In genomic region chr2:85594715-85595377, GRCh38 we compare ENCODE assay signal across 8 cellular contexts. TPM values are rescaled to one million over a fixed set of nuclear protein-coding genes. Genes with fewer than 3 reads are reported as not detected.
A peak's percentile ranks its signal among the peaks of the same experiment; 100 is the strongest.
DNase-seq lines count a peak whose midpoint lies in the region; ATAC-seq and TF ChIP-seq lines count a peak whose summit lies in the region.

No MANE protein-coding gene starts in this region.

- peaks cover 4% of the 10 kb centered on the region for H3K36me3 Mint-ChIP-seq in type B pancreatic cell

- no peak for TF ChIP-seq POLR2A in right lobe of liver (IDR thresholded peaks at IDR 0.05)

- H3K4me1 Mint-ChIP-seq in type B pancreatic cell (ENCODE audit: unreplicated experiment), result peaks cover 24% of the 10 kb centered on the region

- no peaks in the 10 kb centered on the region for H3K9me3 Mint-ChIP-seq in type B pancreatic cell

- no peak for DNase-seq in left ventricle myocardium inferior
- no peak for DNase-seq in left ventricle myocardium superior
- DNase-seq in adipocyte (ENCODE audit: low read depth), result no peak
- DNase-seq in right lobe of liver, result no peak
- DNase-seq in type B pancreatic cell (ENCODE audit: extremely low spot score, unreplicated experiment), result no peak
- DNase-seq in 8988T, result no peak
- DNase-seq in EL, result no peak

- H3K36me3 ChIP-seq in left ventricle myocardium inferior, result peaks cover 29% of the 10 kb centered on the region
- H3K36me3 ChIP-seq in adipocyte (ENCODE audit: control insufficient read depth, insufficient read depth, low read length, severe bottlenecking), result peaks cover 29% of the 10 kb centered on the region
- H3K36me3 ChIP-seq in right lobe of liver, result peaks cover 0 to 19% (median 3%) of the 10 kb centered on the region in 4 donors

- H3K9me3 ChIP-seq in left ventricle myocardium inferior (replicated peaks) (no peaks in the 10 kb centered on the region), adipocyte (ENCODE audit: control insufficient read depth, low read length) (no peaks in the 10 kb centered on the region), right lobe of liver (no peaks in the 10 kb centered on the region)

- no peaks in the 10 kb centered on the region for H3K27me3 Mint-ChIP-seq in type B pancreatic cell

- 3% methylated on average over 15 of the region's 23 CpGs for WGBS in right lobe of liver (ENCODE audit: insufficient coverage, low coverage, low lambda C conversion rate, missing lambda C conversion rate)

- peak overlapping the region; percentile 91 for H3K4me3 ChIP-seq in left ventricle myocardium inferior
- peak overlapping the region; percentile 98 for H3K4me3 ChIP-seq in adipocyte (ENCODE audit: low read length)
- H3K4me3 ChIP-seq in right lobe of liver, result peak overlapping the region; percentile 77 to 95 (median 94)

- H3K4me1 ChIP-seq in left ventricle myocardium inferior, result peaks cover 65% of the 10 kb centered on the region
- H3K4me1 ChIP-seq in adipocyte (ENCODE audit: control insufficient read depth, insufficient read depth, low read length), result peaks cover 33% of the 10 kb centered on the region
- H3K4me1 ChIP-seq in right lobe of liver, result peaks cover 0 to 55% (median 19%) of the 10 kb centered on the region in 4 donors

- peak overlapping the region; percentile 93 for H3K27ac ChIP-seq in left ventricle myocardium inferior (replicated peaks)
- peak overlapping the region; percentile 79 to 90 (median 87) for H3K27ac ChIP-seq in right lobe of liver

- H3K4me3 Mint-ChIP-seq in type B pancreatic cell, result peak overlapping the region; percentile 99

- intact Hi-C loops in left ventricle myocardium inferior (cut with micrococcal nuclease), result no loop called here
- intact Hi-C loops in left ventricle myocardium superior (cut with micrococcal nuclease), result no loop called here
- intact Hi-C loops in right lobe of liver (cut with DNase I), result no loop called here

- ATAC-seq in left ventricle myocardium superior, result no peak
- peak; percentile 25 for ATAC-seq in HG03139 (IDR thresholded peaks at IDR 0.05; ENCODE audit: unreplicated experiment)
- peak in 2 of 4 donors; percentile 0 to 2 for ATAC-seq in right lobe of liver

- H3K27ac Mint-ChIP-seq in type B pancreatic cell, result peak overlapping the region; percentile 96

- no peaks in the 10 kb centered on the region for H3K27me3 ChIP-seq in left ventricle myocardium inferior (ENCODE audit: low read depth)
- no peaks in the 10 kb centered on the region for H3K27me3 ChIP-seq in adipocyte (replicated peaks; ENCODE audit: control insufficient read depth, insufficient read depth, low read length)
- no peaks in the 10 kb centered on the region for H3K27me3 ChIP-seq in right lobe of liver

- TF ChIP-seq CTCF in left ventricle myocardium inferior (IDR thresholded peaks at IDR 0.05; ENCODE audit: borderline replicate concordance), result no peak
- no peak for TF ChIP-seq CTCF in right lobe of liver (IDR thresholded peaks at IDR 0.05)
- TF ChIP-seq CTCF in type B pancreatic cell (conservative IDR thresholded peaks at IDR 0.05), result no peak

- H3K9ac ChIP-seq in adipocyte (ENCODE audit: low read length), result peak overlapping the region; percentile 97

RNA-seq across cellular contexts. Expression of gene RNF181, which starts 0.7 kb away (rescaled TPM):
- 89.2 TPM for total RNA-seq in left ventricle myocardium inferior
- total RNA-seq in left ventricle myocardium superior, result 89.9 TPM
- total RNA-seq in right lobe of liver, result 100 to 1,000 TPM in 2 of 6 experiments, 10 to 100 TPM in 4; 54.5 to 123 (median 66.6) TPM
- 70.2 and 78.8 TPM in 2 replicates for total RNA-seq in type B pancreatic cell (ENCODE audit: low replicate concordance)

RNA-seq across cellular contexts. Expression of gene TMEM150A, which starts 7.7 kb away (rescaled TPM):
- total RNA-seq in left ventricle myocardium inferior, result 10.1 TPM
- 14.9 TPM for total RNA-seq in left ventricle myocardium superior
- 10 to 100 TPM; 20.0 to 26.7 (median 21.9) TPM for total RNA-seq in right lobe of liver
- total RNA-seq in type B pancreatic cell (ENCODE audit: low replicate concordance), result 16.7 and 19.8 TPM in 2 replicates

RNA-seq across cellular contexts. Expression of gene VAMP5, which starts 10.6 kb away (rescaled TPM):
- total RNA-seq in left ventricle myocardium inferior (47.3 TPM), left ventricle myocardium superior (54.8 TPM), right lobe of liver (10 to 100 TPM; 27.2 to 50.1 (median 34.7) TPM), type B pancreatic cell (ENCODE audit: low replicate concordance) (3.4 and 4.4 TPM in 2 replicates)

RNA-seq across cellular contexts. Expression of gene C2orf68, which starts 17.0 kb away (rescaled TPM):
- total RNA-seq in left ventricle myocardium inferior, result 25.1 TPM
- 29.2 TPM for total RNA-seq in left ventricle myocardium superior
- 10 to 100 TPM in 5 of 6 experiments, 1 to 10 TPM in 1; 7.6 to 22.7 (median 14.8) TPM for total RNA-seq in right lobe of liver
- total RNA-seq in type B pancreatic cell (ENCODE audit: low replicate concordance), result 58.8 and 66.6 TPM in 2 replicates

RNA-seq across cellular contexts. Expression of gene VAMP8, which starts 17.5 kb away (rescaled TPM):
- total RNA-seq in left ventricle myocardium inferior (15.5 TPM), left ventricle myocardium superior (17.1 TPM), right lobe of liver (100 to 1,000 TPM in 1 of 6 experiments, 10 to 100 TPM in 5; 59.5 to 107 (median 74.5) TPM), type B pancreatic cell (ENCODE audit: low replicate concordance) (62.8 and 157 TPM in 2 replicates)
